Comparison of ENCODE assay signal across 9 cellular contexts in genomic region chr5:118791986-118792734, GRCh38.
A peak's percentile ranks its signal among the peaks of the same experiment; 100 is the strongest.
DNase-seq lines count a peak whose midpoint lies in the region; ATAC-seq, FAIRE-seq and TF ChIP-seq lines count a peak whose summit lies in the region.
"Had no signal": no experiment of that assay in that cellular context is flagged by ENCODE, and none has a peak within 500 bp of the region (broad histone marks: within the 10 kb centered on the region; RNA-seq: fewer than 3 reads in every experiment).

No MANE protein-coding gene starts in this region.

- no peak overlapping the region for H3K56ac ChIP-seq in H1 (replicated peaks; ENCODE audit: insufficient read length, low read depth, low read length)

- H3K9ac ChIP-seq in H1 (replicated peaks in 1 of 4; ENCODE audit: extremely low read depth in 1 of 4, low read depth in 3 of 4, low read length in 3 of 4), result no peak overlapping the region

- peak; percentile 97 for FAIRE-seq in H1 (lab: Jason Lieb, UNC)

- H3K79me1 ChIP-seq in H1 (ENCODE audit: low read depth, low read length), result no peaks in the 10 kb centered on the region

- H3K23me2 ChIP-seq in H1 (ENCODE audit: low read depth, low read length), result no peaks in the 10 kb centered on the region

- H2AFZ ChIP-seq in H1 (ENCODE audit: low read length), result peak overlapping the region; percentile 96; the same call in 1 of the 2 replicates

- H2AK5ac ChIP-seq in H1 (ENCODE audit: low read depth, low read length), result no peak overlapping the region

- no peaks in the 10 kb centered on the region for H4K20me1 ChIP-seq in H1 (replicated peaks in 1 of 2; ENCODE audit: control insufficient read depth in 1 of 2, insufficient read depth in 2 of 2, low read length in 2 of 2)

- no peaks in the 10 kb centered on the region for H3K36me3 ChIP-seq in H1 (ENCODE audit: control insufficient read depth in 2 of 4, insufficient read depth in 4 of 4, low read length in 3 of 4)
- H3K36me3 ChIP-seq in upper lobe of left lung, result no peaks in the 10 kb centered on the region

- no peak overlapping the region for H3K27ac ChIP-seq in H1 (ENCODE audit: low read depth, low read length)
- peak overlapping the region in 1 of 4 donors; percentile 21 for H3K27ac ChIP-seq in upper lobe of left lung

- in situ Hi-C loops in SK-MEL-5 (cut with HindIII; ENCODE audit: low pct_unique_long_range_greater_than_20kb, low sequenced_read_pairs), result no loop called here

- no peak overlapping the region for H2BK15ac ChIP-seq in H1 (ENCODE audit: low read length)

- H2BK120ac ChIP-seq in H1 (replicated peaks; ENCODE audit: low read depth, low read length), result no peak overlapping the region

- peak overlapping the region; percentile 55 for H2BK20ac ChIP-seq in H1 (ENCODE audit: low read length)

- H3K27ac Mint-ChIP-seq in memory B cell, result no peak overlapping the region
- H3K27ac Mint-ChIP-seq: T-helper 1 cell treated with Interleukin-12 subunit alpha and Interleukin-12 subunit beta and Interleukin-4 antibody, amounts not matched to agents 30 μg/mL and 1 μg/mL, for 36 hours had no signal

- no peak overlapping the region for H3K4me2 ChIP-seq in H1 (ENCODE audit: insufficient read depth in 1 of 2, low read depth in 2 of 2, low read length in 2 of 2)

- WGBS in H1 (ENCODE audit: extremely low coverage in 1 of 2, insufficient coverage in 1 of 2, insufficient read length in 1 of 2, insufficient replicate concordance in 2 of 2, low coverage in 1 of 2, low lambda C conversion rate in 2 of 2, missing lambda C conversion rate in 1 of 2), 2 experiments, result 43% methylated on average over 7 of the region's 7 CpGs; no CpG with 5 or more reads in 1 of the 2 experiments
- 36 to 39% methylated on average over 7 of the region's 7 CpGs for WGBS in upper lobe of left lung, 2 donors

- no peaks in the 10 kb centered on the region for H3K79me2 ChIP-seq in H1 (ENCODE audit: control insufficient read depth in 1 of 2, insufficient read depth in 2 of 2, low read length in 2 of 2)

- H3K27me3 ChIP-seq in H1 (replicated peaks in 1 of 4; ENCODE audit: control insufficient read depth in 3 of 4, extremely low read depth in 1 of 4, insufficient read depth in 3 of 4, low read length in 3 of 4), result no peaks in the 10 kb centered on the region
- no peaks in the 10 kb centered on the region for H3K27me3 ChIP-seq in upper lobe of left lung

- peak; percentile 90 to 93 for TF ChIP-seq RAD21 in H1 (IDR thresholded peaks at IDR 0.05 in 1 of 2, conservative IDR thresholded peaks at IDR 0.05 in 1 of 2; ENCODE audit: low read depth in 2 of 2, low read length in 2 of 2)

- no peaks in the 10 kb centered on the region for H3K36me3 Mint-ChIP-seq in memory B cell

- no peak overlapping the region for H3K14ac ChIP-seq in H1 (ENCODE audit: insufficient read length)

- H3K4me3 ChIP-seq in HFF-Myc (replicated peaks; ENCODE audit: low read depth, low read length) (no peak overlapping the region), H1 (ENCODE audit: extremely low read depth in 1 of 4, insufficient read depth in 2 of 4, low read depth in 3 of 4, low read length in 4 of 4) (no peak overlapping the region), upper lobe of left lung (no peak overlapping the region)

- no peak overlapping the region for H2BK5ac ChIP-seq in H1 (ENCODE audit: low read depth, low read length)

- CTCF ChIA-PET in H1 (lab: Charles Lee; ENCODE audit: partially characterized antibody), result interaction anchor here (0.6 to 5.2 kb wide), 45 partner anchors 8 to 1246 kb away, joined by 3 to 69 read pairs (median 4); partner anchors contain the start of gene DTWD2

- H4K91ac ChIP-seq in H1 (replicated peaks; ENCODE audit: insufficient read length, low read length), result no peak overlapping the region

- H3K4me1 ChIP-seq in H1 (replicated peaks in 1 of 4; ENCODE audit: control insufficient read depth in 3 of 4, insufficient read depth in 4 of 4, low read length in 3 of 4) (peaks cover 0 to 10% (median 4%) of the 10 kb centered on the region in 4 experiments; a peak in 5 of 7 replicates), upper lobe of left lung (peaks cover 0 to 16% (median 6%) of the 10 kb centered on the region in 4 donors)

- H4K8ac ChIP-seq in H1 (ENCODE audit: extremely low read depth, insufficient read depth, low read length), result no peak overlapping the region

- TF ChIP-seq CTCF in GM12872 (IDR thresholded peaks at IDR 0.05; ENCODE audit: insufficient read depth, low read depth, low read length) (peak; percentile 81), HFF-Myc (IDR thresholded peaks at IDR 0.05; ENCODE audit: low read depth, low read length, missing control alignments) (peak; percentile 74), H1 (IDR thresholded peaks at IDR 0.05; ENCODE audit: control extremely low read depth in 1 of 3, insufficient read depth in 1 of 3, low read depth in 1 of 3, low read length in 3 of 3) (peak in 2 of 3 experiments; percentile 65 to 81; a peak in 3 of 4 replicates), upper lobe of left lung (IDR thresholded peaks at IDR 0.05) (peak; percentile 57 to 80 (median 72))

- DNase-seq in AG08396 (ENCODE audit: low spot score), result peak; percentile 57
- peak; percentile 31 for DNase-seq in HFF-Myc (ENCODE audit: extremely low read depth, low read depth)
- DNase-seq in M059J (ENCODE audit: low read depth), result peak; percentile 51
- peak; percentile 90 for DNase-seq in SK-MEL-5 (ENCODE audit: low read depth, low spot score)
- DNase-seq in H1 (ENCODE audit: low read depth in 1 of 2, low spot score in 2 of 2), result peak in 1 of 2 experiments; percentile 2
- peak in 1 of 2 donors; percentile 12 for DNase-seq in memory B cell (ENCODE audit: low spot score in 2 of 2)
- no peak for DNase-seq in upper lobe of left lung

- no peak overlapping the region for H3K4me3 Mint-ChIP-seq in memory B cell
- H3K4me3 Mint-ChIP-seq: T-helper 1 cell treated with Interleukin-12 subunit alpha and Interleukin-12 subunit beta and Interleukin-4 antibody, amounts not matched to agents 30 μg/mL and 1 μg/mL, for 36 hours had no signal

- H3K4ac ChIP-seq in H1 (replicated peaks; ENCODE audit: insufficient read length, low read depth, low read length), result no peak overlapping the region

- H3K23ac ChIP-seq in H1 (ENCODE audit: insufficient read length), result no peak overlapping the region

- H2BK12ac ChIP-seq in H1 (ENCODE audit: low read depth, low read length), result no peak overlapping the region

- H3K18ac ChIP-seq in H1 (ENCODE audit: extremely low read depth, low read length), result no peak overlapping the region

- POLR2A ChIA-PET in H1 (lab: Charles Lee; ENCODE audit: partially characterized antibody), result no interaction called here

- ATAC-seq in memory B cell (ENCODE audit: low read depth), result peak; percentile 48
- peak; percentile 49 to 90 for ATAC-seq in upper lobe of left lung (ENCODE audit: low FRiP score in 2 of 2)

- no peak for TF ChIP-seq POLR2A in H1 (IDR thresholded peaks at IDR 0.05; ENCODE audit: control extremely low read depth in 1 of 2, low read depth in 2 of 2, low read length in 2 of 2)
- TF ChIP-seq POLR2A in upper lobe of left lung (IDR thresholded peaks at IDR 0.05), result no peak

- H3K9me3 ChIP-seq in H1 (ENCODE audit: insufficient read depth in 2 of 2, low read depth in 1 of 2, low read length in 1 of 2) (no peaks in the 10 kb centered on the region), upper lobe of left lung (no peaks in the 10 kb centered on the region)

- peaks cover 3% of the 10 kb centered on the region for H3K27me3 Mint-ChIP-seq in memory B cell

- no peaks in the 10 kb centered on the region for H3K4me1 Mint-ChIP-seq in memory B cell

- no peak overlapping the region for H4K5ac ChIP-seq in H1 (ENCODE audit: insufficient read length, low read depth, low read length)

- TF ChIP-seq EP300 in H1 (IDR thresholded peaks at IDR 0.05; ENCODE audit: borderline replicate concordance in 1 of 2, low read depth in 2 of 2, low read length in 2 of 2) (no peak), upper lobe of left lung (IDR thresholded peaks at IDR 0.05) (no peak)

- H3K9me3 Mint-ChIP-seq in memory B cell, result no peaks in the 10 kb centered on the region
- H3K9me3 Mint-ChIP-seq: T-helper 1 cell treated with Interleukin-12 subunit alpha and Interleukin-12 subunit beta and Interleukin-4 antibody, amounts not matched to agents 30 μg/mL and 1 μg/mL, for 36 hours had no signal

TF ChIP-seq in H1, 55 proteins besides CTCF, POLR2A, EP300 and RAD21:
- TF ChIP-seq HDAC2 (IDR thresholded peaks at IDR 0.05; ENCODE audit: borderline replicate concordance in 1 of 2, low read depth in 2 of 2, low read length in 2 of 2) (no peak), MAFK (IDR thresholded peaks at IDR 0.05; ENCODE audit: low read depth, low read length) (peak; percentile 42; the same call in 1 of the 2 replicates)

Comparison
In these comparisons a context has a peak if more than half of its experiments do, and no peak if none do; other contexts are left out.
1. DNase-seq: peak in AG08396 (single experiment), HFF-Myc (single experiment), M059J (single experiment) and SK-MEL-5 (single experiment); none in upper lobe of left lung (0 of 2).
2. Peak in every context shown above with its lines, with median percentiles within 50 percentile points of each other: CTCF ChIP-seq.